9 cellular contexts compared by ENCODE assay signal in genomic region chr1:186304982-186305949, GRCh38. TPM values are rescaled to one million over a fixed set of nuclear protein-coding genes. Genes with fewer than 3 reads are reported as not detected.
A peak's percentile ranks its signal among the peaks of the same experiment; 100 is the strongest.
DNase-seq lines count a peak whose midpoint lies in the region; ATAC-seq and TF ChIP-seq lines count a peak whose summit lies in the region.
"Had no signal": no experiment of that assay in that cellular context is flagged by ENCODE, and none has a peak within 500 bp of the region (broad histone marks: within the 10 kb centered on the region; RNA-seq: fewer than 3 reads in every experiment).

No MANE protein-coding gene starts in this region.

- no peaks in the 10 kb centered on the region for H3K36me3 ChIP-seq in GM06990 (ENCODE audit: control insufficient read depth, insufficient read depth, low read length)
- H3K36me3 ChIP-seq in left lung: peaks cover 0 to 2% of the 10 kb centered on the region in 2 donors
- no peaks in the 10 kb centered on the region for H3K36me3 ChIP-seq in prostate gland

- H3K27ac ChIP-seq in left lung (no peak overlapping the region), prostate gland (no peak overlapping the region)

- H3K27me3 ChIP-seq in GM06990 (replicated peaks; ENCODE audit: control insufficient read depth, insufficient read depth, low read length): no peaks in the 10 kb centered on the region
- no peaks in the 10 kb centered on the region for H3K27me3 ChIP-seq in left lung
- H3K27me3 ChIP-seq in prostate gland (replicated peaks; ENCODE audit: insufficient read depth): no peaks in the 10 kb centered on the region

- 57% methylated on average over 6 of the region's 6 CpGs for WGBS in prostate gland

- H3K4me1 ChIP-seq in left lung: no peaks in the 10 kb centered on the region
- no peaks in the 10 kb centered on the region for H3K4me1 ChIP-seq in prostate gland (replicated peaks)

- no peak overlapping the region for H3K4me3 ChIP-seq in GM06990 (replicated peaks; ENCODE audit: low read depth, low read length)
- H3K4me3 ChIP-seq in left lung: no peak overlapping the region
- H3K4me3 ChIP-seq in prostate gland: no peak overlapping the region
- H3K4me3 ChIP-seq: lung had no signal

- no peaks in the 10 kb centered on the region for H3K9me3 ChIP-seq in left lung
- no peaks in the 10 kb centered on the region for H3K9me3 ChIP-seq in prostate gland

- TF ChIP-seq CTCF in GM06990 (IDR thresholded peaks at IDR 0.05; ENCODE audit: insufficient read depth, low read length, poor library complexity, severe bottlenecking): peak; percentile 63
- TF ChIP-seq CTCF in left lung (IDR thresholded peaks at IDR 0.05): peak; percentile 20 to 21
- no peak for TF ChIP-seq CTCF in prostate gland (IDR thresholded peaks at IDR 0.05)

- peak; percentile 39 for DNase-seq in AG08396 (ENCODE audit: low spot score)
- peak; percentile 17 for DNase-seq in GM06990 (ENCODE audit: extremely low read depth, insufficient read length)
- DNase-seq in NCI-H1694 (lab: John Stamatoyannopoulos, UW): peak; percentile 43
- DNase-seq in amniotic epithelial cell (ENCODE audit: low read depth): peak; percentile 34
- DNase-seq in left lung: no peak
- no peak for DNase-seq in GOT3 (lab: John Stamatoyannopoulos, UW)
- DNase-seq in prostate gland (ENCODE audit: low spot score): no peak

- ATAC-seq in HG02588 (IDR thresholded peaks at IDR 0.05; ENCODE audit: unreplicated experiment): peak; percentile 49
- no peak for ATAC-seq in left lung

- intact Hi-C loops in left lung (cut with DNase I): no loop called here
- intact Hi-C loops in prostate gland (cut with DNase I): no loop called here

- no peak for TF ChIP-seq POLR2A in prostate gland (IDR thresholded peaks at IDR 0.05)

RNA-seq across cellular contexts. Expression of gene PRG4, which starts 9.2 kb away (rescaled TPM):
- total RNA-seq in left lung: 1 to 10 TPM; 6.7 to 9.9 TPM
- total RNA-seq in prostate gland: under 1 TPM in 1 of 2 donors, not detected in 1; 0.17 TPM

Comparison
In these comparisons a context has a peak if more than half of its experiments do, and no peak if none do; other contexts are left out.
1. DNase-seq: peak in AG08396 (single experiment), GM06990 (single experiment), NCI-H1694 (single experiment) and amniotic epithelial cell (single experiment); none in left lung (0 of 2), GOT3 (single experiment) and prostate gland (single experiment).
2. CTCF ChIP-seq: peak in GM06990 (single experiment) and left lung (2 of 2); none in prostate gland (0 of 4).
3. RNA of gene PRG4, which starts 9.2 kb away (total RNA-seq): 6.7 to 9.9 TPM in left lung; 0.17 TPM in prostate gland; every median in the first group is over 4 times any median in the second.